24 cellular contexts compared by ENCODE assay signal in the genomic region with DNA sequence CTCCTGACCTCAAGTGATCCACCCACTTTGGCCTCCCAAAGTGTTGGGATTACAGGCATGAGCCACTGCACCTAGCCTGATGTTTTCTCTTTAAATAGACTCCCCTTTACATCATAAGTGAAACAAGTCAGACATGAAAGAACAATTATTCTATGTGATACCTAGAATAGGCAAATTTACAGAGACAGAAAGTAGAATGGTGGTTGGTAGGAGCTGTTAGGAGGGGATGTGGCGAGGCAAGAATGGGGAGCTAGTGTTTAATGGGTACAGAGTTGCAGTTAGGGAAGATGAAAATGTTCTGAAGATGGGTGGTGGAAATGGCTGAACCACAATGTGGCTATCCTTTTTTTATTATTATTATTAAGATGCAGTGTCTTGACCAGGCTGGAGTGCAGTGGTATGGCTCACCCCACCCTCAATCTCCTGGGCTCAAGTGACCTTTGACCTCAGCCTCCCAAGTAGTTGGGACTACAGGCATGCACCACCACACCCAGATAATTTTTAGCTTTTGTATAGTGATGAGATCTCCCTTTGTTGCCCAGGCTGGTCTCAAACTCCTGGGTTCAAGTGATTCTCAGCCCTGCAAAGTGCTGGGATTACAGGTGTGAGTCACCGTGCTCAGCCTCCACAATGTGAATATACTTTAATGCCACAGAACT. TPM values are rescaled to one million over a fixed set of nuclear protein-coding genes. Genes with fewer than 3 reads are reported as not detected.
DNase-seq lines count a peak whose midpoint lies in the region; ATAC-seq and TF ChIP-seq lines count a peak whose summit lies in the region.
"Had no signal": no experiment of that assay in that cellular context is flagged by ENCODE, and none has a peak within 500 bp of the region (broad histone marks: within the 10 kb centered on the region; RNA-seq: fewer than 3 reads in every experiment).

No MANE protein-coding gene starts in this region.

- no peaks in the 10 kb centered on the region for H3K9me3 ChIP-seq in CD8-positive, alpha-beta memory T cell (ENCODE audit: low read length)
- H3K9me3 ChIP-seq: HAP-1, SK-N-SH, tibial artery had no signal

- H3K36me3 ChIP-seq in CD8-positive, alpha-beta memory T cell (ENCODE audit: insufficient read depth, low read length): no peaks in the 10 kb centered on the region
- H3K36me3 ChIP-seq: HAP-1, tibial artery had no signal

- H3K4me1 ChIP-seq in CD8-positive, alpha-beta memory T cell (ENCODE audit: insufficient read depth, low read length): no peaks in the 10 kb centered on the region
- H3K4me1 ChIP-seq: HAP-1 had no signal

- H3K9me3 Mint-ChIP-seq in nephron: no peaks in the 10 kb centered on the region
- H3K9me3 Mint-ChIP-seq in CD8-positive, alpha-beta memory T cell: no peaks in the 10 kb centered on the region
- H3K9me3 Mint-ChIP-seq: activated naive CD4-positive, alpha-beta T cell treated with anti-CD3 and anti-CD28 coated beads, Interleukin-2, amount 50 U/mL, for 24 hours; CD8-positive, alpha-beta T cell; endodermal cell; natural killer cell had no signal

- ATAC-seq in GM18870 (IDR thresholded peaks at IDR 0.05; ENCODE audit: unreplicated experiment) (peak; percentile 49), GM21528 (IDR thresholded peaks at IDR 0.05; ENCODE audit: low FRiP score, unreplicated experiment) (peak; percentile 50), HG03159 (IDR thresholded peaks at IDR 0.05; ENCODE audit: unreplicated experiment) (peak; percentile 65)
- ATAC-seq: activated CD8-positive, alpha-beta T cell treated with anti-CD3 and anti-CD28 coated beads, Interleukin-2, amount 10 ng/mL, durations not matched to agents 7 days and 5 days; CD8-positive, alpha-beta T cell; left colon; natural killer cell had no signal

- POLR2A ChIA-PET in CD8-positive, alpha-beta memory T cell (lab: Charles Lee): no interaction called here

- no peaks in the 10 kb centered on the region for H3K27me3 ChIP-seq in CD8-positive, alpha-beta memory T cell (ENCODE audit: insufficient read depth, low read length, poor library complexity, severe bottlenecking)
- H3K27me3 ChIP-seq: tibial artery had no signal

- H3K27me3 Mint-ChIP-seq in nephron (ENCODE audit: low read depth): peaks cover 4% of the 10 kb centered on the region
- H3K27me3 Mint-ChIP-seq in CD8-positive, alpha-beta memory T cell: peaks cover 2 to 5% of the 10 kb centered on the region in 2 donors
- H3K27me3 Mint-ChIP-seq: activated naive CD4-positive, alpha-beta T cell treated with anti-CD3 and anti-CD28 coated beads, Interleukin-2, amount 50 U/mL, for 24 hours had no signal

- H3K4me3 Mint-ChIP-seq in nephron: no peak overlapping the region
- H3K4me3 Mint-ChIP-seq in CD8-positive, alpha-beta memory T cell: no peak overlapping the region
- H3K4me3 Mint-ChIP-seq: activated CD8-positive, alpha-beta T cell treated with anti-CD3 and anti-CD28 coated beads, Interleukin-2, amount 10 ng/mL, durations not matched to agents 7 days and 5 days; activated naive CD4-positive, alpha-beta T cell treated with anti-CD3 and anti-CD28 coated beads, Interleukin-2, amount 50 U/mL, for 24 hours; CD8-positive, alpha-beta T cell; endodermal cell; natural killer cell had no signal

- CTCF ChIA-PET in CD8-positive, alpha-beta memory T cell (lab: Charles Lee): interaction anchor here (0.6 kb wide), 1 partner anchor 10 kb away, joined by 3 read pairs; no protein-coding TSS in a partner anchor

- no peaks in the 10 kb centered on the region for H3K4me1 Mint-ChIP-seq in nephron
- H3K4me1 Mint-ChIP-seq in CD8-positive, alpha-beta memory T cell: no peaks in the 10 kb centered on the region
- H3K4me1 Mint-ChIP-seq: activated naive CD4-positive, alpha-beta T cell treated with anti-CD3 and anti-CD28 coated beads, Interleukin-2, amount 50 U/mL, for 24 hours; natural killer cell had no signal

- no peak overlapping the region for H3K4me3 ChIP-seq in CD8-positive, alpha-beta memory T cell (ENCODE audit: low read length)
- H3K4me3 ChIP-seq: HAP-1, tibial artery had no signal

- TF ChIP-seq CTCF in nephron (IDR thresholded peaks at IDR 0.05; ENCODE audit: unreplicated experiment in 3 of 3): no peak

- H3K27ac ChIP-seq in CD8-positive, alpha-beta memory T cell (ENCODE audit: low read depth, low read length): no peak overlapping the region
- H3K27ac ChIP-seq: tibial artery had no signal

- H3K36me3 Mint-ChIP-seq in nephron (ENCODE audit: low read depth): no peaks in the 10 kb centered on the region
- H3K36me3 Mint-ChIP-seq in CD8-positive, alpha-beta memory T cell: peaks cover 0 to 2% (median 0%) of the 10 kb centered on the region in 3 donors
- H3K36me3 Mint-ChIP-seq: activated naive CD4-positive, alpha-beta T cell treated with anti-CD3 and anti-CD28 coated beads, Interleukin-2, amount 50 U/mL, for 24 hours; CD8-positive, alpha-beta T cell; natural killer cell had no signal

- DNase-seq in islet precursor cell: no peak
- no peak for DNase-seq in DMS79 (lab: John Stamatoyannopoulos, UW)
- no peak for DNase-seq in CD8-positive, alpha-beta memory T cell
- DNase-seq in NCI-H2081 (lab: John Stamatoyannopoulos, UW): no peak
- DNase-seq: activated CD4-positive, CD25-positive, alpha-beta regulatory T cell; activated CD8-positive, alpha-beta T cell treated with anti-CD3 and anti-CD28 coated beads, Interleukin-2, amount 10 ng/mL, durations not matched to agents 7 days and 5 days; activated T-cell treated with anti-CD3 and anti-CD28 coated beads, Interleukin-2, amount 50 U/mL, for 48 hours; CD8-positive, alpha-beta T cell; endodermal cell; left colon; mesendoderm; natural killer cell; NCI-H1417 treated with DMSO at 0.1 percent for 48 hours; NK-92 treated with Interleukin-12 subunit alpha and Interleukin-12 subunit beta, amount 100 ng/mL, for 24 hours; SK-N-SH; stimulated activated CD4-positive, alpha-beta T cell treated with anti-CD3 and anti-CD28 coated beads, Interleukin-1b, Interleukin-23, amount 100 ng/mL, for 48 hours; stimulated activated naive CD4-positive, alpha-beta T cell treated with Interleukin-2 at 50 U/mL for 16 hours; tibial artery had no signal

- H3K27ac Mint-ChIP-seq in nephron: peak overlapping the region in 2 of 3 experiments; percentile 2 to 3
- H3K27ac Mint-ChIP-seq in CD8-positive, alpha-beta memory T cell: no peak overlapping the region
- H3K27ac Mint-ChIP-seq: activated CD8-positive, alpha-beta T cell treated with anti-CD3 and anti-CD28 coated beads, Interleukin-2, amount 10 ng/mL, durations not matched to agents 7 days and 5 days; activated naive CD4-positive, alpha-beta T cell treated with anti-CD3 and anti-CD28 coated beads, Interleukin-2, amount 50 U/mL, for 24 hours; CD8-positive, alpha-beta T cell; endodermal cell; natural killer cell had no signal

RNA-seq across cellular contexts. Expression of a gene that starts 28.4 kb away (rescaled TPM):
- total RNA-seq in CD8-positive, alpha-beta memory T cell: under 1 TPM; 0.11 to 0.26 TPM
- polyA plus RNA-seq in CD8-positive, alpha-beta memory T cell: not detected

RNA-seq across cellular contexts. Expression of a gene that starts 56.4 kb away (rescaled TPM):
- total RNA-seq in CD8-positive, alpha-beta memory T cell: 10 to 100 TPM; 30.5 to 33.2 TPM
- 36.3 TPM for polyA plus RNA-seq in CD8-positive, alpha-beta memory T cell

Comparison
In these comparisons a context has a peak if more than half of its experiments do, and no peak if none do; other contexts are left out.
1. H3K27ac Mint-ChIP-seq: peak in nephron (2 of 3); none in CD8-positive, alpha-beta memory T cell (0 of 8).
2. Peak in every context shown above with its lines, with median percentiles within 50 percentile points of each other: ATAC-seq.